ENCODE assay signal across 1 cellular context in the genomic region with DNA sequence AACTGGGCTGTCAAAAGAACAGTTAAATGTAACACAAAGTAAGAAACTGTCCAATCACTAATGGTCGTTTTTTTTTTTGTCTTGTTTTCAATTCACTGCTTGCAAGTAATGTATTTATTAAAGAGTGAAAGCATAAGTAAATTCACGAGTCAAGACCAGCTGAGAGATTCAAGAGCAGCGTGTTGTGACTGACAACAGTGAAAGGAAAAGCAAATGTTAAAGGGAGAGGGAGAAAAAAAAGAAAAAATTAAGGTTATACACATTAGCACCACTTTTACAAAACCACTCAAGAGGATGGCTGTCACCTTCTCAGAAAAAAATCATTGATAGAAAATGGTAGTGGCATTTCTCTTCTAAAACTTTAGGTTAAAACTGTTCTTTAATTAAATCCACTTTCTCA.
TF ChIP-seq lines count a peak whose summit lies in the region.

No MANE protein-coding gene starts in this region.

TF ChIP-seq in GM12878, 131 proteins besides CTCF, POLR2A, EP300 and RAD21:
- no peak for TF ChIP-seq SP1 (IDR thresholded peaks at IDR 0.05; ENCODE audit: low read depth, low read length)
- TF ChIP-seq, protein P1, sequence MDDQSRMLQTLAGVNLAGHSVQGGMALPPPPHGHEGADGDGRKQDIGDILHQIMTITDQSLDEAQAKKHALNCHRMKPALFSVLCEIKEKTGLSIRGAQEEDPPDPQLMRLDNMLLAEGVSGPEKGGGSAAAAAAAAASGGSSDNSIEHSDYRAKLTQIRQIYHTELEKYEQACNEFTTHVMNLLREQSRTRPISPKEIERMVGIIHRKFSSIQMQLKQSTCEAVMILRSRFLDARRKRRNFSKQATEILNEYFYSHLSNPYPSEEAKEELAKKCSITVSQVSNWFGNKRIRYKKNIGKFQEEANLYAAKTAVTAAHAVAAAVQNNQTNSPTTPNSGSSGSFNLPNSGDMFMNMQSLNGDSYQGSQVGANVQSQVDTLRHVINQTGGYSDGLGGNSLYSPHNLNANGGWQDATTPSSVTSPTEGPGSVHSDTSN (IDR thresholded peaks at IDR 0.05; ENCODE audit: insufficient replicate concordance, low read depth, low read length): no peak
- TF ChIP-seq ATF7 (IDR thresholded peaks at IDR 0.05; ENCODE audit: low read depth): no peak
- no peak for TF ChIP-seq MTA2 (IDR thresholded peaks at IDR 0.05; ENCODE audit: low read depth)
- TF ChIP-seq, protein P2, sequence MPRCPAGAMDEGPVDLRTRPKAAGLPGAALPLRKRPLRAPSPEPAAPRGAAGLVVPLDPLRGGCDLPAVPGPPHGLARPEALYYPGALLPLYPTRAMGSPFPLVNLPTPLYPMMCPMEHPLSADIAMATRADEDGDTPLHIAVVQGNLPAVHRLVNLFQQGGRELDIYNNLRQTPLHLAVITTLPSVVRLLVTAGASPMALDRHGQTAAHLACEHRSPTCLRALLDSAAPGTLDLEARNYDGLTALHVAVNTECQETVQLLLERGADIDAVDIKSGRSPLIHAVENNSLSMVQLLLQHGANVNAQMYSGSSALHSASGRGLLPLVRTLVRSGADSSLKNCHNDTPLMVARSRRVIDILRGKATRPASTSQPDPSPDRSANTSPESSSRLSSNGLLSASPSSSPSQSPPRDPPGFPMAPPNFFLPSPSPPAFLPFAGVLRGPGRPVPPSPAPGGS (IDR thresholded peaks at IDR 0.05; ENCODE audit: borderline replicate concordance, insufficient read depth, low read depth, low read length, poor library complexity, severe bottlenecking): no peak
- TF ChIP-seq ZNF207 (IDR thresholded peaks at IDR 0.05; ENCODE audit: borderline replicate concordance): no peak
- TF ChIP-seq, protein P3, sequence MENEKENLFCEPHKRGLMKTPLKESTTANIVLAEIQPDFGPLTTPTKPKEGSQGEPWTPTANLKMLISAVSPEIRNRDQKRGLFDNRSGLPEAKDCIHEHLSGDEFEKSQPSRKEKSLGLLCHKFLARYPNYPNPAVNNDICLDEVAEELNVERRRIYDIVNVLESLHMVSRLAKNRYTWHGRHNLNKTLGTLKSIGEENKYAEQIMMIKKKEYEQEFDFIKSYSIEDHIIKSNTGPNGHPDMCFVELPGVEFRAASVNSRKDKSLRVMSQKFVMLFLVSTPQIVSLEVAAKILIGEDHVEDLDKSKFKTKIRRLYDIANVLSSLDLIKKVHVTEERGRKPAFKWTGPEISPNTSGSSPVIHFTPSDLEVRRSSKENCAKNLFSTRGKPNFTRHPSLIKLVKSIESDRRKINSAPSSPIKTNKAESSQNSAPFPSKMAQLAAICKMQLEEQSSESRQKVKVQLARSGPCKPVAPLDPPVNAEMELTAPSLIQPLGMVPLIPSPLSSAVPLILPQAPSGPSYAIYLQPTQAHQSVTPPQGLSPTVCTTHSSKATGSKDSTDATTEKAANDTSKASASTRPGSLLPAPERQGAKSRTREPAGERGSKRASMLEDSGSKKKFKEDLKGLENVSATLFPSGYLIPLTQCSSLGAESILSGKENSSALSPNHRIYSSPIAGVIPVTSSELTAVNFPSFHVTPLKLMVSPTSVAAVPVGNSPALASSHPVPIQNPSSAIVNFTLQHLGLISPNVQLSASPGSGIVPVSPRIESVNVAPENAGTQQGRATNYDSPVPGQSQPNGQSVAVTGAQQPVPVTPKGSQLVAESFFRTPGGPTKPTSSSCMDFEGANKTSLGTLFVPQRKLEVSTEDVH (IDR thresholded peaks at IDR 0.05; ENCODE audit: low read depth, partially characterized antibody): no peak
- TF ChIP-seq ZSCAN29 (IDR thresholded peaks at IDR 0.05): no peak
